Comparison of ENCODE assay signal across 28 cellular contexts in the genomic region with DNA sequence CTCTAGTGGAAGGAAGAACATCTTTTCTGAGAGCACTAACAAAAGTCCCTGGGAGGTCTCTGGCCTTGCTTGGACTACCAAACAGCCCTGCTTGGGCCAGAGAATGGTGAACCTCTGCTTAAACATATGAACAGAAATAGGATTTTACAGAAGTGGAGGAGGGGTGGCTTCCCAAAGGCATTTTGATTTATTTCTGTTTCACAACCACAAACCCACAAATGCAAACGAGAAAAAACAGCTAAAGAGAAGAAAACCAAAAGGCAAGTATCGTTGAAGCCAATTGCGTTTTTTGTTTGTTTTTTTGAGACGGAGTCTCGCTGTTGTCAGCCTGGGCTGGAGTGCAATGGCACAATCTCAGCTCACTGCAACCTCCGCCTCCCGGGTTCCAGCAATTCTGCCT. TPM values are rescaled to one million over a fixed set of nuclear protein-coding genes. Genes with fewer than 3 reads are reported as not detected.
DNase-seq lines count a peak whose midpoint lies in the region; ATAC-seq lines count a peak whose summit lies in the region.
"Had no signal": no experiment of that assay in that cellular context is flagged by ENCODE, and none has a peak within 500 bp of the region (broad histone marks: within the 10 kb centered on the region; RNA-seq: fewer than 3 reads in every experiment).

No MANE protein-coding gene starts in this region.

- ATAC-seq in activated CD8-positive, alpha-beta memory T cell treated with anti-CD3 and anti-CD28 coated beads, Interleukin-2, amount 10 ng/mL, durations not matched to agents 7 days and 5 days = no peak
- peak; percentile 15 to 45 for ATAC-seq in stimulated activated naive B cell treated with anti-CD40 and anti-IgM and Interleukin-4, amounts not matched to agents 10 μg/mL and 1 μg/mL and 100 μg/mL, for 72 hours (replicated peaks)
- ATAC-seq in GM21723 (IDR thresholded peaks at IDR 0.05; ENCODE audit: unreplicated experiment) (no peak), GM19035 (IDR thresholded peaks at IDR 0.05; ENCODE audit: unreplicated experiment) (no peak)
- ATAC-seq: left cardiac atrium had no signal

- H3K9me3 Mint-ChIP-seq in activated CD8-positive, alpha-beta memory T cell treated with anti-CD3 and anti-CD28 coated beads, Interleukin-2, amount 10 ng/mL, durations not matched to agents 7 days and 5 days (ENCODE audit: low read depth) = no peaks in the 10 kb centered on the region
- H3K9me3 Mint-ChIP-seq in stimulated activated naive B cell treated with anti-CD40 and anti-IgM and Interleukin-4, amounts not matched to agents 10 μg/mL and 1 μg/mL and 100 μg/mL, for 72 hours = no peaks in the 10 kb centered on the region
- H3K9me3 Mint-ChIP-seq: CD4-positive, alpha-beta memory T cell; immature natural killer cell; nephron; type B pancreatic cell had no signal

- no peak for DNase-seq in activated CD8-positive, alpha-beta memory T cell treated with anti-CD3 and anti-CD28 coated beads, Interleukin-2, amount 10 ng/mL, durations not matched to agents 7 days and 5 days
- DNase-seq in activated CD8-positive, alpha-beta memory T cell treated with anti-CD3 and anti-CD28 coated beads, Interleukin-2, amount 50 U/mL, for 4 hours = no peak
- peak; percentile 80 for DNase-seq in MV-4-11 (lab: John Stamatoyannopoulos, UW)
- DNase-seq in astrocyte of the hippocampus (ENCODE audit: low read depth, low spot score) = peak; percentile 44
- no peak for DNase-seq in stimulated activated naive B cell treated with anti-CD40 and anti-IgM and Interleukin-4, amounts not matched to agents 10 μg/mL and 1 μg/mL and 100 μg/mL, for 72 hours
- DNase-seq in SHP77 (lab: John Stamatoyannopoulos, UW) = no peak
- DNase-seq: activated naive CD4-positive, alpha-beta T cell treated with anti-CD3 and anti-CD28 coated beads, Interleukin-2, amount 50 U/mL, for 16 hours; CD4-positive, alpha-beta memory T cell; effector CD4-positive, alpha-beta T cell; immature natural killer cell; left cardiac atrium; NCI-H1048; NCI-H1694; NCI-H446 treated with DMSO at 0.1 percent for 48 hours; ovary; PC-9; SK-N-SH; stimulated activated naive CD4-positive, alpha-beta T cell had no signal

- H3K4me3 Mint-ChIP-seq in activated CD8-positive, alpha-beta memory T cell treated with anti-CD3 and anti-CD28 coated beads, Interleukin-2, amount 10 ng/mL, durations not matched to agents 7 days and 5 days = no peak overlapping the region
- H3K4me3 Mint-ChIP-seq in stimulated activated naive B cell treated with anti-CD40 and anti-IgM and Interleukin-4, amounts not matched to agents 10 μg/mL and 1 μg/mL and 100 μg/mL, for 72 hours = no peak overlapping the region
- H3K4me3 Mint-ChIP-seq: CD4-positive, alpha-beta memory T cell; immature natural killer cell; nephron; type B pancreatic cell had no signal

- H3K27me3 Mint-ChIP-seq in activated CD8-positive, alpha-beta memory T cell treated with anti-CD3 and anti-CD28 coated beads, Interleukin-2, amount 10 ng/mL, durations not matched to agents 7 days and 5 days = no peaks in the 10 kb centered on the region
- H3K27me3 Mint-ChIP-seq in stimulated activated naive B cell treated with anti-CD40 and anti-IgM and Interleukin-4, amounts not matched to agents 10 μg/mL and 1 μg/mL and 100 μg/mL, for 72 hours = no peaks in the 10 kb centered on the region
- H3K27me3 Mint-ChIP-seq: CD4-positive, alpha-beta memory T cell; type B pancreatic cell had no signal

- H3K27ac Mint-ChIP-seq in activated CD8-positive, alpha-beta memory T cell treated with anti-CD3 and anti-CD28 coated beads, Interleukin-2, amount 10 ng/mL, durations not matched to agents 7 days and 5 days = peak overlapping the region; percentile 28
- H3K27ac Mint-ChIP-seq in stimulated activated naive B cell treated with anti-CD40 and anti-IgM and Interleukin-4, amounts not matched to agents 10 μg/mL and 1 μg/mL and 100 μg/mL, for 72 hours = no peak overlapping the region
- H3K27ac Mint-ChIP-seq: nephron, type B pancreatic cell had no signal

- H3K36me3 Mint-ChIP-seq in activated CD8-positive, alpha-beta memory T cell treated with anti-CD3 and anti-CD28 coated beads, Interleukin-2, amount 10 ng/mL, durations not matched to agents 7 days and 5 days = peaks cover 32% of the 10 kb centered on the region
- H3K36me3 Mint-ChIP-seq in stimulated activated naive B cell treated with anti-CD40 and anti-IgM and Interleukin-4, amounts not matched to agents 10 μg/mL and 1 μg/mL and 100 μg/mL, for 72 hours = peaks cover 27 to 28% of the 10 kb centered on the region in 2 donors

- CTCF ChIA-PET in activated CD8-positive, alpha-beta memory T cell treated with anti-CD3 and anti-CD28 coated beads, Interleukin-2, amount 10 ng/mL, durations not matched to agents 7 days and 5 days (lab: Charles Lee) = interaction anchor here (0.6 kb wide), 1 partner anchor 28 kb away, joined by 3 read pairs; no protein-coding TSS in a partner anchor

- H3K4me1 Mint-ChIP-seq in activated CD8-positive, alpha-beta memory T cell treated with anti-CD3 and anti-CD28 coated beads, Interleukin-2, amount 10 ng/mL, durations not matched to agents 7 days and 5 days = peaks cover 17% of the 10 kb centered on the region
- H3K4me1 Mint-ChIP-seq in stimulated activated naive B cell treated with anti-CD40 and anti-IgM and Interleukin-4, amounts not matched to agents 10 μg/mL and 1 μg/mL and 100 μg/mL, for 72 hours = peaks cover 17 to 48% of the 10 kb centered on the region in 2 donors
- H3K4me1 Mint-ChIP-seq: nephron had no signal

RNA-seq across cellular contexts. Expression of a gene that starts 13.3 kb away (rescaled TPM):
- 10 to 100 TPM; 59.9 to 70.8 TPM for total RNA-seq in activated CD8-positive, alpha-beta memory T cell treated with anti-CD3 and anti-CD28 coated beads, Interleukin-2, amount 10 ng/mL, durations not matched to agents 7 days and 5 days

RNA-seq across cellular contexts. Expression of a gene that starts 23.4 kb away (rescaled TPM):
- total RNA-seq in activated CD8-positive, alpha-beta memory T cell treated with anti-CD3 and anti-CD28 coated beads, Interleukin-2, amount 10 ng/mL, durations not matched to agents 7 days and 5 days = 1 to 10 TPM; 2.9 to 3.2 TPM

RNA-seq across cellular contexts. Expression of a gene that starts 43.5 kb away (rescaled TPM):
- total RNA-seq in activated CD8-positive, alpha-beta memory T cell treated with anti-CD3 and anti-CD28 coated beads, Interleukin-2, amount 10 ng/mL, durations not matched to agents 7 days and 5 days = under 1 TPM in 1 of 2 experiments, not detected in 1; 0.14 TPM
- total RNA-seq: A172; bronchial epithelial cell; CD4-positive, alpha-beta memory T cell; Daoy; LHCN-M2; lung microvascular endothelial cell; T-helper 1 cell treated with Interleukin-12 subunit alpha and Interleukin-12 subunit beta and Interleukin-4 antibody, amounts not matched to agents 30 ng/mL and 1 ng/mL, for 36 hours had no signal

RNA-seq across cellular contexts. Expression of a gene that starts 43.6 kb away (rescaled TPM):
- total RNA-seq in activated CD8-positive, alpha-beta memory T cell treated with anti-CD3 and anti-CD28 coated beads, Interleukin-2, amount 10 ng/mL, durations not matched to agents 7 days and 5 days = 10 to 100 TPM; 48.3 to 57.2 TPM

Comparison
In these comparisons a context has a peak if more than half of its experiments do, and no peak if none do; other contexts are left out.
1. ATAC-seq: peak in stimulated activated naive B cell treated with anti-CD40 and anti-IgM and Interleukin-4, amounts not matched to agents 10 μg/mL and 1 μg/mL and 100 μg/mL, for 72 hours (2 of 2); none in activated CD8-positive, alpha-beta memory T cell treated with anti-CD3 and anti-CD28 coated beads, Interleukin-2, amount 10 ng/mL, durations not matched to agents 7 days and 5 days (single experiment), GM21723 (single experiment) and GM19035 (single experiment).
2. DNase-seq: peak in MV-4-11 (single experiment) and astrocyte of the hippocampus (single experiment); none in activated CD8-positive, alpha-beta memory T cell treated with anti-CD3 and anti-CD28 coated beads, Interleukin-2, amount 10 ng/mL, durations not matched to agents 7 days and 5 days (single experiment), activated CD8-positive, alpha-beta memory T cell treated with anti-CD3 and anti-CD28 coated beads, Interleukin-2, amount 50 U/mL, for 4 hours (single experiment), stimulated activated naive B cell treated with anti-CD40 and anti-IgM and Interleukin-4, amounts not matched to agents 10 μg/mL and 1 μg/mL and 100 μg/mL, for 72 hours (single experiment) and SHP77 (0 of 2).